In the genomic region with DNA sequence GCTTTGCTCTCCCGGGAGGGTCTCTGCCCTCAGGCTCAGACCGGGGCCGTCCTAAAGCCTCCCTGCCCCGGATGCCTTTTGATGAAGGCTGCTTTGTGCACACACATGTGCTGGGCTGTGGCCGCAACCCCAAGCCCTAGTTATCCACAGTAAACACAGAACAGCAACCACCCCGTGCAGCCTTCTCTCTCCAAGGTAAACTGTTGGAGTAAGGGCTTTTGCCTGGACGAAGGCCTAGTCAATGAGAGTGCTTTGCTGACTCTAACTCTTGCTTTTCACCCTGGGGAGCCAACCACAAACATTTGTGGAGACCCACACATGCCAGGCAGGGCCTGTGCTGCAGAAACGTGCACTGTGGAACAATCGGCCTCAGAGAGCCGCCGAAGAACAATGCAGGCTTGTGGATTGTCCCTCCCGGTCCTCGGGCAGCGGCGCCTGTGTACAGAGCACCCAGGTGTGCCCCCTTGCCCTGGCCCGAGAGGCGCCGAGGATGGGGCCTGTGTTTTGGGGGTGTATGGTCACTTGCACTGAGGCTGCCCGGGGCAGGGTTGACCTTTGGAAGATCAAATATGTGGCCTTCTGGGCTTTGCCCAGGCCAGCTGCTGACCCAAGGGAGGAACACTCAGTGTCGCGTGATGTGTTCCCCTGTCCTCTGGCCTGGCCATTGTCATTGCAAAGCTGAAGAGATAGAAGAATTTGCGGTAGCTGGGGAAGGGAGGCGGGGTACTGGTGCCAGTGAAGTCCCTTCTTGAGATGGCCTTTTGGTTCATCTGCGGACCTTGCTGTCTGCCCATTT, we compare ENCODE assay signal across 1 cellular context.
TF ChIP-seq lines count a peak whose summit lies in the region.

No MANE protein-coding gene starts in this region.

TF ChIP-seq in HepG2, 621 proteins besides CTCF, POLR2A, EP300 and RAD21 (continued from another document and continues in another):
- TF ChIP-seq, protein P1, sequence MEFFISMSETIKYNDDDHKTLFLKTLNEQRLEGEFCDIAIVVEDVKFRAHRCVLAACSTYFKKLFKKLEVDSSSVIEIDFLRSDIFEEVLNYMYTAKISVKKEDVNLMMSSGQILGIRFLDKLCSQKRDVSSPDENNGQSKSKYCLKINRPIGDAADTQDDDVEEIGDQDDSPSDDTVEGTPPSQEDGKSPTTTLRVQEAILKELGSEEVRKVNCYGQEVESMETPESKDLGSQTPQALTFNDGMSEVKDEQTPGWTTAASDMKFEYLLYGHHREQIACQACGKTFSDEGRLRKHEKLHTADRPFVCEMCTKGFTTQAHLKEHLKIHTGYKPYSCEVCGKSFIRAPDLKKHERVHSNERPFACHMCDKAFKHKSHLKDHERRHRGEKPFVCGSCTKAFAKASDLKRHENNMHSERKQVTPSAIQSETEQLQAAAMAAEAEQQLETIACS (CRISPR knock-in tag; IDR thresholded peaks at IDR 0.05): peak; percentile 30; the same call in 1 of the 2 replicates
- TF ChIP-seq ZNF230 (CRISPR knock-in tag; IDR thresholded peaks at IDR 0.05) (peak; percentile 66), TOPORS (CRISPR knock-in tag; IDR thresholded peaks at IDR 0.05) (no peak), ZNF543 (CRISPR knock-in tag; IDR thresholded peaks at IDR 0.05) (peak; percentile 87; the same call in 1 of the 2 replicates), FOXM1 (CRISPR knock-in tag; IDR thresholded peaks at IDR 0.05) (no peak), MLXIP (CRISPR knock-in tag; IDR thresholded peaks at IDR 0.05; ENCODE audit: borderline replicate concordance) (peak; percentile 76; the same call in 1 of the 2 replicates), MXD4 (CRISPR knock-in tag; IDR thresholded peaks at IDR 0.05) (no peak; the same call in 1 of the 2 replicates), NRL (CRISPR knock-in tag; IDR thresholded peaks at IDR 0.05; ENCODE audit: borderline replicate concordance) (no peak; the same call in none of the 2 replicates), PHF5A (CRISPR knock-in tag; IDR thresholded peaks at IDR 0.05; ENCODE audit: low read depth, unreplicated experiment) (no peak), KLF16 (CRISPR knock-in tag; IDR thresholded peaks at IDR 0.05) (peak in 1 of 2 experiments; percentile 67; a peak in 1 of 4 replicates), ASH2L (IDR thresholded peaks at IDR 0.05; ENCODE audit: insufficient read length, low read depth, low read length) (peak; percentile 84), ZNF331 (CRISPR knock-in tag; IDR thresholded peaks at IDR 0.05) (peak; percentile 54), MZF1 (CRISPR knock-in tag; IDR thresholded peaks at IDR 0.05; ENCODE audit: borderline replicate concordance) (no peak), DMAP1 (CRISPR knock-in tag; IDR thresholded peaks at IDR 0.05) (peak; percentile 60), ZNF17 (CRISPR knock-in tag; IDR thresholded peaks at IDR 0.05) (no peak), MAFG (CRISPR knock-in tag; IDR thresholded peaks at IDR 0.05) (no peak), ZNF160 (CRISPR knock-in tag; IDR thresholded peaks at IDR 0.05) (0 out of 2 replicates have a peak, but pooled peaks have one; percentile 26), ZSCAN12 (CRISPR knock-in tag; IDR thresholded peaks at IDR 0.05) (no peak), ZNF674 (CRISPR knock-in tag; IDR thresholded peaks at IDR 0.05; ENCODE audit: low read depth) (no peak), ZNF563 (CRISPR knock-in tag; IDR thresholded peaks at IDR 0.05) (no peak), FOXK2 (IDR thresholded peaks at IDR 0.05) (no peak), ATF5 (CRISPR knock-in tag; IDR thresholded peaks at IDR 0.05; ENCODE audit: low read depth) (no peak), ZNF296 (CRISPR knock-in tag; conservative IDR thresholded peaks at IDR 0.05) (peak; percentile 97)
- TF ChIP-seq, protein P2, sequence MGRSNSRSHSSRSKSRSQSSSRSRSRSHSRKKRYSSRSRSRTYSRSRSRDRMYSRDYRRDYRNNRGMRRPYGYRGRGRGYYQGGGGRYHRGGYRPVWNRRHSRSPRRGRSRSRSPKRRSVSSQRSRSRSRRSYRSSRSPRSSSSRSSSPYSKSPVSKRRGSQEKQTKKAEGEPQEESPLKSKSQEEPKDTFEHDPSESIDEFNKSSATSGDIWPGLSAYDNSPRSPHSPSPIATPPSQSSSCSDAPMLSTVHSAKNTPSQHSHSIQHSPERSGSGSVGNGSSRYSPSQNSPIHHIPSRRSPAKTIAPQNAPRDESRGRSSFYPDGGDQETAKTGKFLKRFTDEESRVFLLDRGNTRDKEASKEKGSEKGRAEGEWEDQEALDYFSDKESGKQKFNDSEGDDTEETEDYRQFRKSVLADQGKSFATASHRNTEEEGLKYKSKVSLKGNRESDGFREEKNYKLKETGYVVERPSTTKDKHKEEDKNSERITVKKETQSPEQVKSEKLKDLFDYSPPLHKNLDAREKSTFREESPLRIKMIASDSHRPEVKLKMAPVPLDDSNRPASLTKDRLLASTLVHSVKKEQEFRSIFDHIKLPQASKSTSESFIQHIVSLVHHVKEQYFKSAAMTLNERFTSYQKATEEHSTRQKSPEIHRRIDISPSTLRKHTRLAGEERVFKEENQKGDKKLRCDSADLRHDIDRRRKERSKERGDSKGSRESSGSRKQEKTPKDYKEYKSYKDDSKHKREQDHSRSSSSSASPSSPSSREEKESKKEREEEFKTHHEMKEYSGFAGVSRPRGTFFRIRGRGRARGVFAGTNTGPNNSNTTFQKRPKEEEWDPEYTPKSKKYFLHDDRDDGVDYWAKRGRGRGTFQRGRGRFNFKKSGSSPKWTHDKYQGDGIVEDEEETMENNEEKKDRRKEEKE (IDR thresholded peaks at IDR 0.05): no peak
- TF ChIP-seq, protein P3, sequence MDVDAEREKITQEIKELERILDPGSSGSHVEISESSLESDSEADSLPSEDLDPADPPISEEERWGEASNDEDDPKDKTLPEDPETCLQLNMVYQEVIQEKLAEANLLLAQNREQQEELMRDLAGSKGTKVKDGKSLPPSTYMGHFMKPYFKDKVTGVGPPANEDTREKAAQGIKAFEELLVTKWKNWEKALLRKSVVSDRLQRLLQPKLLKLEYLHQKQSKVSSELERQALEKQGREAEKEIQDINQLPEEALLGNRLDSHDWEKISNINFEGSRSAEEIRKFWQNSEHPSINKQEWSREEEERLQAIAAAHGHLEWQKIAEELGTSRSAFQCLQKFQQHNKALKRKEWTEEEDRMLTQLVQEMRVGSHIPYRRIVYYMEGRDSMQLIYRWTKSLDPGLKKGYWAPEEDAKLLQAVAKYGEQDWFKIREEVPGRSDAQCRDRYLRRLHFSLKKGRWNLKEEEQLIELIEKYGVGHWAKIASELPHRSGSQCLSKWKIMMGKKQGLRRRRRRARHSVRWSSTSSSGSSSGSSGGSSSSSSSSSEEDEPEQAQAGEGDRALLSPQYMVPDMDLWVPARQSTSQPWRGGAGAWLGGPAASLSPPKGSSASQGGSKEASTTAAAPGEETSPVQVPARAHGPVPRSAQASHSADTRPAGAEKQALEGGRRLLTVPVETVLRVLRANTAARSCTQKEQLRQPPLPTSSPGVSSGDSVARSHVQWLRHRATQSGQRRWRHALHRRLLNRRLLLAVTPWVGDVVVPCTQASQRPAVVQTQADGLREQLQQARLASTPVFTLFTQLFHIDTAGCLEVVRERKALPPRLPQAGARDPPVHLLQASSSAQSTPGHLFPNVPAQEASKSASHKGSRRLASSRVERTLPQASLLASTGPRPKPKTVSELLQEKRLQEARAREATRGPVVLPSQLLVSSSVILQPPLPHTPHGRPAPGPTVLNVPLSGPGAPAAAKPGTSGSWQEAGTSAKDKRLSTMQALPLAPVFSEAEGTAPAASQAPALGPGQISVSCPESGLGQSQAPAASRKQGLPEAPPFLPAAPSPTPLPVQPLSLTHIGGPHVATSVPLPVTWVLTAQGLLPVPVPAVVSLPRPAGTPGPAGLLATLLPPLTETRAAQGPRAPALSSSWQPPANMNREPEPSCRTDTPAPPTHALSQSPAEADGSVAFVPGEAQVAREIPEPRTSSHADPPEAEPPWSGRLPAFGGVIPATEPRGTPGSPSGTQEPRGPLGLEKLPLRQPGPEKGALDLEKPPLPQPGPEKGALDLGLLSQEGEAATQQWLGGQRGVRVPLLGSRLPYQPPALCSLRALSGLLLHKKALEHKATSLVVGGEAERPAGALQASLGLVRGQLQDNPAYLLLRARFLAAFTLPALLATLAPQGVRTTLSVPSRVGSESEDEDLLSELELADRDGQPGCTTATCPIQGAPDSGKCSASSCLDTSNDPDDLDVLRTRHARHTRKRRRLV (CRISPR knock-in tag; IDR thresholded peaks at IDR 0.05): no peak
- TF ChIP-seq, protein P4, sequence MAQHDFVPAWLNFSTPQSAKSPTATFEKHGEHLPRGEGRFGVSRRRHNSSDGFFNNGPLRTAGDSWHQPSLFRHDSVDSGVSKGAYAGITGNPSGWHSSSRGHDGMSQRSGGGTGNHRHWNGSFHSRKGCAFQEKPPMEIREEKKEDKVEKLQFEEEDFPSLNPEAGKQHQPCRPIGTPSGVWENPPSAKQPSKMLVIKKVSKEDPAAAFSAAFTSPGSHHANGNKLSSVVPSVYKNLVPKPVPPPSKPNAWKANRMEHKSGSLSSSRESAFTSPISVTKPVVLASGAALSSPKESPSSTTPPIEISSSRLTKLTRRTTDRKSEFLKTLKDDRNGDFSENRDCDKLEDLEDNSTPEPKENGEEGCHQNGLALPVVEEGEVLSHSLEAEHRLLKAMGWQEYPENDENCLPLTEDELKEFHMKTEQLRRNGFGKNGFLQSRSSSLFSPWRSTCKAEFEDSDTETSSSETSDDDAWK (CRISPR knock-in tag; IDR thresholded peaks at IDR 0.05): no peak
- TF ChIP-seq, protein P5, sequence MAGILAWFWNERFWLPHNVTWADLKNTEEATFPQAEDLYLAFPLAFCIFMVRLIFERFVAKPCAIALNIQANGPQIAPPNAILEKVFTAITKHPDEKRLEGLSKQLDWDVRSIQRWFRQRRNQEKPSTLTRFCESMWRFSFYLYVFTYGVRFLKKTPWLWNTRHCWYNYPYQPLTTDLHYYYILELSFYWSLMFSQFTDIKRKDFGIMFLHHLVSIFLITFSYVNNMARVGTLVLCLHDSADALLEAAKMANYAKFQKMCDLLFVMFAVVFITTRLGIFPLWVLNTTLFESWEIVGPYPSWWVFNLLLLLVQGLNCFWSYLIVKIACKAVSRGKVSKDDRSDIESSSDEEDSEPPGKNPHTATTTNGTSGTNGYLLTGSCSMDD (CRISPR knock-in tag; IDR thresholded peaks at IDR 0.05): no peak
- TF ChIP-seq, protein P6, sequence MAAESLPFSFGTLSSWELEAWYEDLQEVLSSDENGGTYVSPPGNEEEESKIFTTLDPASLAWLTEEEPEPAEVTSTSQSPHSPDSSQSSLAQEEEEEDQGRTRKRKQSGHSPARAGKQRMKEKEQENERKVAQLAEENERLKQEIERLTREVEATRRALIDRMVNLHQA (CRISPR knock-in tag; IDR thresholded peaks at IDR 0.05): no peak
- TF ChIP-seq, protein P7, sequence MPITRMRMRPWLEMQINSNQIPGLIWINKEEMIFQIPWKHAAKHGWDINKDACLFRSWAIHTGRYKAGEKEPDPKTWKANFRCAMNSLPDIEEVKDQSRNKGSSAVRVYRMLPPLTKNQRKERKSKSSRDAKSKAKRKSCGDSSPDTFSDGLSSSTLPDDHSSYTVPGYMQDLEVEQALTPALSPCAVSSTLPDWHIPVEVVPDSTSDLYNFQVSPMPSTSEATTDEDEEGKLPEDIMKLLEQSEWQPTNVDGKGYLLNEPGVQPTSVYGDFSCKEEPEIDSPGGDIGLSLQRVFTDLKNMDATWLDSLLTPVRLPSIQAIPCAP (CRISPR knock-in tag; IDR thresholded peaks at IDR 0.05; ENCODE audit: low read depth): no peak
